Comparison of ENCODE assay signal across 17 cellular contexts in genomic region chr14:34501004-34501580, GRCh38.
"Had no signal": no experiment of that assay in that cellular context is flagged by ENCODE, and none has a peak within 500 bp of the region (broad histone marks: within the 10 kb centered on the region; RNA-seq: fewer than 3 reads in every experiment).

No MANE protein-coding gene starts in this region.

- ATAC-seq: activated CD4-positive, CD25-positive, alpha-beta regulatory T cell treated with anti-CD3 and anti-CD28 coated beads, Interleukin-2, amount 50 U/mL, for 24 hours; activated T-helper 17 cell treated with anti-CD3 and anti-CD28 coated beads, Interleukin-2, amount 50 U/mL, for 72 hours; left ventricle myocardium superior; right cardiac atrium had no signal

- H3K9me3 ChIP-seq: ascending aorta, esophagus muscularis mucosa, suprapubic skin had no signal

- H3K36me3 ChIP-seq: ascending aorta, esophagus muscularis mucosa, suprapubic skin had no signal

- H3K27ac ChIP-seq: ascending aorta, esophagus muscularis mucosa, suprapubic skin had no signal

- H3K4me3 ChIP-seq: ascending aorta, esophagus muscularis mucosa, suprapubic skin had no signal

- H3K27me3 ChIP-seq: ascending aorta, esophagus muscularis mucosa, suprapubic skin had no signal

- DNase-seq: activated CD4-positive, alpha-beta T cell treated with anti-CD3 and anti-CD28 coated beads, Interleukin-2, amount 50 U/mL, for 1 hour; activated naive CD4-positive, alpha-beta T cell treated with Interleukin-2 at 50 U/mL for 16 hours; cortex of kidney; effector CD4-positive, alpha-beta T cell; hypothalamus; left ventricle myocardium superior; nephron progenitor cell; occipital lobe; right cardiac atrium; SW 1271; T-helper 9 cell; trophoblast cell had no signal
